14 cellular contexts compared by ENCODE assay signal in the genomic region with DNA sequence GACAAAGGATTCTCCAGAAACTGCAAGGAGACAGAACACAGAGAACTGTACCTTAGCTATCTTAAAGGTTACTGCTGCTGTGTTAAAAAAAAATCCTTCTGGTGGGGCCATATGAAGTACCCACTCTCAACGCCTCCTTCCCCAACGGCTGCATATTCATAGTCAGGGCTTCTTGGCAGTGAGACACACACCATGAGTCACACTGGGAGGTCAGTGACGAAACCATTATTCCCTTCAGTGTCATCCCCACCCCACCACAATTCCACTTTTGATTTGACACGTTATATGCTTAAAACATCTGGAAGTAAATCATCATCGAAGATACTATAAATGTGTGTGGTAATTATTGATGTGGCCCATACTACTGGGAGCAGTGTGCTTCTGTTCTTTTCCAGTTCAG.
DNase-seq lines count a peak whose midpoint lies in the region; ATAC-seq lines count a peak whose summit lies in the region.
"Had no signal": no experiment of that assay in that cellular context is flagged by ENCODE, and none has a peak within 500 bp of the region (broad histone marks: within the 10 kb centered on the region; RNA-seq: fewer than 3 reads in every experiment).

No MANE protein-coding gene starts in this region.

- peak overlapping the region; percentile 51 for H3K4me3 ChIP-seq in adipocyte (ENCODE audit: low read length)
- no peak overlapping the region for H3K4me3 ChIP-seq in skeletal muscle cell (ENCODE audit: low read depth, low read length)
- H3K4me3 ChIP-seq: esophagus muscularis mucosa, PC-9 had no signal

- H3K4me1 Mint-ChIP-seq in immature natural killer cell, result peaks cover 2 to 5% of the 10 kb centered on the region in 2 donors
- H3K4me1 Mint-ChIP-seq: activated naive CD8-positive, alpha-beta T cell treated with anti-CD3 and anti-CD28 coated beads for 36 hours had no signal

- peaks cover 0 to 5% (median under 1%) of the 10 kb centered on the region in 6 donors for H3K9me3 Mint-ChIP-seq in immature natural killer cell
- H3K9me3 Mint-ChIP-seq: activated naive CD8-positive, alpha-beta T cell treated with anti-CD3 and anti-CD28 coated beads for 36 hours had no signal

- no peak for ATAC-seq in GM19455 (IDR thresholded peaks at IDR 0.05; ENCODE audit: unreplicated experiment)
- ATAC-seq in GM21619 (IDR thresholded peaks at IDR 0.05; ENCODE audit: unreplicated experiment), result no peak

- peak overlapping the region; percentile 48 for H3K9ac ChIP-seq in adipocyte (ENCODE audit: low read length)

- no peak overlapping the region for H3K27ac Mint-ChIP-seq in immature natural killer cell
- H3K27ac Mint-ChIP-seq: activated naive CD8-positive, alpha-beta T cell treated with anti-CD3 and anti-CD28 coated beads for 36 hours had no signal

- DNase-seq in GM04503 (ENCODE audit: low read depth), result peak; percentile 80
- DNase-seq in adipocyte (ENCODE audit: low read depth), result peak; percentile 92
- DNase-seq in globus pallidus (ENCODE audit: low spot score), result peak; percentile 24
- DNase-seq in skeletal muscle cell (ENCODE audit: low read depth), result peak; percentile 96
- no peak for DNase-seq in immature natural killer cell
- no peak for DNase-seq in iPS-NIHi11 (ENCODE audit: low spot score)
- DNase-seq: activated naive CD8-positive, alpha-beta T cell treated with anti-CD3 and anti-CD28 coated beads for 36 hours; H7; NCI-H187; PC-9; stimulated activated CD4-positive, alpha-beta T cell treated with anti-CD3 and anti-CD28 coated beads, Interleukin-1b, Interleukin-23, amount 100 ng/mL, for 48 hours had no signal

- H3K4me3 Mint-ChIP-seq in immature natural killer cell, result no peak overlapping the region
- H3K4me3 Mint-ChIP-seq: activated naive CD8-positive, alpha-beta T cell treated with anti-CD3 and anti-CD28 coated beads for 36 hours had no signal

- no peaks in the 10 kb centered on the region for H3K36me3 Mint-ChIP-seq in immature natural killer cell
- H3K36me3 Mint-ChIP-seq: activated naive CD8-positive, alpha-beta T cell treated with anti-CD3 and anti-CD28 coated beads for 36 hours had no signal

- H3K4me1 ChIP-seq in adipocyte (ENCODE audit: control insufficient read depth, insufficient read depth, low read length), result peaks cover 28% of the 10 kb centered on the region

- peaks cover 0 to 3% (median 2%) of the 10 kb centered on the region in 3 donors for H3K27me3 Mint-ChIP-seq in immature natural killer cell (ENCODE audit: low read depth in 3 of 3)

- no peaks in the 10 kb centered on the region for H3K27me3 ChIP-seq in adipocyte (replicated peaks; ENCODE audit: control insufficient read depth, insufficient read depth, low read length)
- H3K27me3 ChIP-seq: esophagus muscularis mucosa had no signal

- no peaks in the 10 kb centered on the region for H3K36me3 ChIP-seq in adipocyte (ENCODE audit: control insufficient read depth, insufficient read depth, low read length, severe bottlenecking)
- H3K36me3 ChIP-seq: esophagus muscularis mucosa had no signal

- no peaks in the 10 kb centered on the region for H3K9me3 ChIP-seq in adipocyte (ENCODE audit: control insufficient read depth, low read length)
- H3K9me3 ChIP-seq: esophagus muscularis mucosa had no signal

Comparison
In these comparisons a context has a peak if more than half of its experiments do, and no peak if none do; other contexts are left out.
1. DNase-seq: peak in GM04503 (single experiment), adipocyte (single experiment), globus pallidus (single experiment) and skeletal muscle cell (single experiment); none in immature natural killer cell (0 of 3) and iPS-NIHi11 (single experiment).